11 cellular contexts compared by ENCODE assay signal in the genomic region with DNA sequence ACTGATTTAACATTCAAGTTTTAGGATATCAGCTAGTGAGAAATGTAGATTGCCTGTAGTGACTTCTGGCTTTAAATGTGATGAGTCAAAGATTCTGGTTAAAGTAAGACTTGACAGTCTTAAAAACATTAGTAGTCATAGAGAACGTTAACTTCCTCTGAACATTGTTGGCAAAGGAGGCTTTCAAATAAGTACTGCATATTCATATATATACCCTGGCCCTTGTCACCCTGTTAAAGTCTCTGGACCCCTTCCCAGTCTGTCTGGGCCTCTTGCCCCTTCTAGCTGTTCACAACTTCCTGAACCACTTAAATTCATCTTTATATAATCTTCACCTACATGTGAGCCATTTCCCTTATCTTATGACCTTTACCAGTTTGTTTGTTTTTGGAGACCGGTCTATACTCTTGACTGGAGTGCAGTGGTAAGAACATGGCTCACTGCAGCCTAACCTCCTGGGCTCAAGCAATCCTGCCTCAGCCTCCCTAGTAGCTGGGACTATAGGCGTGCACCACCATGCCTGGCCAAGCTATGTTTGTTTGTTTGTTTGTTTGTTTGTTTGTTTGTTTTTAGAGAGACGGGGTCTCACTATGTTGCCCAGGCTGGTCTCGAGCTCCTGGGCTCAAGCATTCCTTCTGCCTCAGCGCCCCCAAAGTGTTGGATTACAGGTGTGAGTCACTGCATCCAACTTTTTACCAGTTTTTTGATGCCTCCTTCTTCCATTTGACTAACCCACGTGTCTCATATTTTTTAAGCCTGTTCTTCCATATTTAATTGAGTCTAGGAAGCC.
DNase-seq lines count a peak whose midpoint lies in the region; ATAC-seq lines count a peak whose summit lies in the region.
"Had no signal": no experiment of that assay in that cellular context is flagged by ENCODE, and none has a peak within 500 bp of the region (broad histone marks: within the 10 kb centered on the region; RNA-seq: fewer than 3 reads in every experiment).

No MANE protein-coding gene starts in this region.

- H3K4me3 Mint-ChIP-seq in natural killer cell treated with Interleukin-12 subunit alpha and Interleukin-12 subunit beta and Interleukin-15 and Interleukin-18, amount 100 ng/mL, for 72 hours = no peak overlapping the region

- H3K27ac Mint-ChIP-seq in natural killer cell treated with Interleukin-12 subunit alpha and Interleukin-12 subunit beta and Interleukin-15 and Interleukin-18, amount 100 ng/mL, for 72 hours = peak overlapping the region; percentile 18 to 30

- ATAC-seq in natural killer cell treated with Interleukin-12 subunit alpha and Interleukin-12 subunit beta and Interleukin-15 and Interleukin-18, amount 100 ng/mL, for 72 hours = no peak
- ATAC-seq in HG03457 (IDR thresholded peaks at IDR 0.05; ENCODE audit: unreplicated experiment) (no peak), HG03469 (IDR thresholded peaks at IDR 0.05; ENCODE audit: unreplicated experiment) (no peak), GM21423 (IDR thresholded peaks at IDR 0.05; ENCODE audit: unreplicated experiment) (no peak)

- peak; percentile 14 for DNase-seq in ACHN
- peak; percentile 52 for DNase-seq in HT1080 (ENCODE audit: low read depth)
- no peak for DNase-seq in caudate nucleus (lab: John Stamatoyannopoulos, UW)
- no peak for DNase-seq in natural killer cell treated with Interleukin-12 subunit alpha and Interleukin-12 subunit beta and Interleukin-15 and Interleukin-18, amount 100 ng/mL, for 72 hours (ENCODE audit: low spot score)
- DNase-seq in retina = no peak
- DNase-seq: MV-4-11; stimulated activated CD4-positive, alpha-beta T cell treated with anti-CD3 and anti-CD28 coated beads, Interleukin-2, amount 100 ng/mL, for 24 hours; upper lobe of left lung had no signal

- H3K4me1 Mint-ChIP-seq in natural killer cell treated with Interleukin-12 subunit alpha and Interleukin-12 subunit beta and Interleukin-15 and Interleukin-18, amount 100 ng/mL, for 72 hours (ENCODE audit: low read depth in 2 of 2) = peaks cover 40 to 43% of the 10 kb centered on the region in 2 donors

- H3K9me3 Mint-ChIP-seq in natural killer cell treated with Interleukin-12 subunit alpha and Interleukin-12 subunit beta and Interleukin-15 and Interleukin-18, amount 100 ng/mL, for 72 hours = no peaks in the 10 kb centered on the region

- in situ Hi-C loops in ACHN (cut with HindIII; ENCODE audit: low pct_ligation_motif_present, low pct_unique_long_range_greater_than_20kb, low sequenced_read_pairs) = no loop called here

- H3K27me3 Mint-ChIP-seq in natural killer cell treated with Interleukin-12 subunit alpha and Interleukin-12 subunit beta and Interleukin-15 and Interleukin-18, amount 100 ng/mL, for 72 hours = no peaks in the 10 kb centered on the region

- peaks cover 38% of the 10 kb centered on the region for H3K36me3 Mint-ChIP-seq in natural killer cell treated with Interleukin-12 subunit alpha and Interleukin-12 subunit beta and Interleukin-15 and Interleukin-18, amount 100 ng/mL, for 72 hours

- H3K27ac ChIP-seq in caudate nucleus (ENCODE audit: low read depth, low read length) = peak overlapping the region; percentile 97

Comparison
In these comparisons a context has a peak if more than half of its experiments do, and no peak if none do; other contexts are left out.
1. DNase-seq: peak in ACHN (single experiment) and HT1080 (single experiment); none in caudate nucleus (0 of 61), natural killer cell treated with Interleukin-12 subunit alpha and Interleukin-12 subunit beta and Interleukin-15 and Interleukin-18, amount 100 ng/mL, for 72 hours (single experiment) and retina (single experiment).